Comparison of ENCODE assay signal across 30 cellular contexts in the genomic region with DNA sequence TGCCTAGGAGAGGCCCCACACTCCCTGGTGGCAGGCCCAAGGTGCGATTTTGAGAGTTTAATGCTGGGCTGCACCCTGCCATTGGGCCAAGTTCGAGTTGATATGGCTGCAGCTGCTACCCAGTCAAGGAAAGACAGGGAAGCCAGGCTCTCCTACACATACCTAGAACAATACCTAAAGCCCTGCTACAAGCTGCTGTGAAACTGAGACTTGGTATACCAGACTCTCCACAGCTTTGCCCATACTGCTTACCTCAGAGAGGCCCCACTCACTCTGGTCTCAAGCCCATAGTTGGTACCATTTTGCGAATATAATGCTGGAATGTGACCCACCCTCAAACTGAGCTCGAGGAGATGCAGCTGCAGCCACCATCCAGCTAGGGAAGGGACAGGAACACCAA.
"Had no signal": no experiment of that assay in that cellular context is flagged by ENCODE, and none has a peak within 500 bp of the region (broad histone marks: within the 10 kb centered on the region; RNA-seq: fewer than 3 reads in every experiment).

No MANE protein-coding gene starts in this region.

- H3K4me2 ChIP-seq: KMS-11 had no signal

- ATAC-seq: PC-3, SK-N-SH treated with all-trans-retinoic acid at 6 μM for 48 hours had no signal

- DNase-seq: Karpas-422, MM.1S, MV-4-11, NCI-H1092, NCI-H1105, NCI-H1417 treated with DMSO at 0.1 percent for 48 hours, NCI-H1436 treated with DMSO at 0.1 percent for 48 hours, NCI-H1694 treated with DMSO at 0.1 percent for 48 hours, NCI-H187 treated with DMSO at 0.1 percent for 48 hours, NCI-H2029, NCI-H2081, NCI-H2171 treated with DMSO at 0.1 percent for 48 hours, NCI-H2227 treated with DMSO at 0.1 percent for 48 hours, NCI-H345, NCI-H446, NCI-H510A treated with DMSO at 0.1 percent for 48 hours, NCI-H524 treated with DMSO at 0.1 percent for 48 hours, NCI-H69, NCI-H748 treated with DMSO at 0.1 percent for 48 hours, NCI-H82, OCI-M1, PC-3, Peyer's patch, RPMI8226, SHP77, SIG-M5, SJCRH30 had no signal

- H3K4me3 ChIP-seq: Peyer's patch, SJCRH30, SK-N-MC had no signal

- H3K9me3 ChIP-seq: Peyer's patch, SJCRH30 had no signal

- H3K9ac ChIP-seq: KMS-11 had no signal

- H3K4me1 ChIP-seq: Peyer's patch, SJCRH30 had no signal

- H3K27ac ChIP-seq: KMS-11, Peyer's patch, SJCRH30, SK-N-MC had no signal

- H3K36me3 ChIP-seq: Peyer's patch, SJCRH30 had no signal

- H3K27me3 ChIP-seq: Peyer's patch, SJCRH30 had no signal
